Comparison of ENCODE assay signal across 8 cellular contexts in the genomic region with DNA sequence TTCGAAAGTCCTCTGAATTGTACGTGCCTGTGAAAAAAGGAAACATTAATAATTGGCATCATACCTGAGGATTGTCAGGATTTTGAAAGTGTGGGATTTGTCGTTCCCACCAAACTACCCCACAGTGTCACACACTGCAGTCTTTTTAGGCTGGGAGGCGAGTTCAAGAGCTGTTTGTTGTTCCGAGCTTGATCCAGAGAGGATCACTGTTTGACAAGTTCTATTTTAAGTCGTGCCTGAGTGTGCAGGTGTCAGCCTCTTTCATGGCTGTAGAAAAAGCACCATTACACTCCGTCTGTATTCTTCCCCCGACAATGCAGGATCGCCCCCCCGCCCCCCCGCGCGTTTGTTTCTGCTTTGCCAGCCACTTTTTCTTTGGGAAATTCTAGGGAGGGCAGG. TPM values are rescaled to one million over a fixed set of nuclear protein-coding genes. Genes with fewer than 3 reads are reported as not detected.
A peak's percentile ranks its signal among the peaks of the same experiment; 100 is the strongest.
DNase-seq lines count a peak whose midpoint lies in the region; ATAC-seq and TF ChIP-seq lines count a peak whose summit lies in the region.

No MANE protein-coding gene starts in this region.

- no peak overlapping the region for H2AFZ ChIP-seq in H9 (ENCODE audit: low read length)

- no peaks in the 10 kb centered on the region; the same call in 1 of the 2 replicates for H3K79me2 ChIP-seq in H9 (ENCODE audit: insufficient read depth, low read length)

- POLR2A ChIA-PET in activated CD4-positive, alpha-beta memory T cell treated with anti-CD3 and anti-CD28 coated beads, Interleukin-2, amount 10 ng/mL, durations not matched to agents 7 days and 5 days (lab: Charles Lee), result no interaction called here

- no peaks in the 10 kb centered on the region for H3K36me3 ChIP-seq in skeletal muscle tissue (ENCODE audit: control insufficient read depth in 3 of 3, insufficient read depth in 3 of 3, low read length in 3 of 3)

- no CpG with 5 or more reads among the region's 13 CpGs for WGBS in H9 (ENCODE audit: extremely low coverage, insufficient read length, low lambda C conversion rate)

- peaks cover 4% of the 10 kb centered on the region for H3K27me3 Mint-ChIP-seq in H9 (ENCODE audit: low read depth)
- H3K27me3 Mint-ChIP-seq in activated CD4-positive, alpha-beta memory T cell treated with anti-CD3 and anti-CD28 coated beads, Interleukin-2, amount 10 ng/mL, durations not matched to agents 7 days and 5 days, result peaks cover 39% of the 10 kb centered on the region

- H3K4me2 ChIP-seq in H9 (ENCODE audit: insufficient read depth, insufficient read length, low read length), result peak overlapping the region; percentile 74

- H3K27me3 ChIP-seq in H9 (ENCODE audit: insufficient read depth, low read length) (no peaks in the 10 kb centered on the region), skeletal muscle tissue (ENCODE audit: control insufficient read depth in 3 of 3, insufficient read depth in 3 of 3, low read length in 3 of 3) (peaks cover 0 to 3% (median 0%) of the 10 kb centered on the region in 3 donors)

- H2BK20ac ChIP-seq in H9 (ENCODE audit: low read depth, low read length, poor library complexity, severe bottlenecking), result no peak overlapping the region

- H3K9me3 ChIP-seq in H9 (ENCODE audit: control insufficient read depth, low read depth, low read length) (no peaks in the 10 kb centered on the region), skeletal muscle tissue (ENCODE audit: control insufficient read depth in 3 of 3, low read length in 3 of 3) (no peaks in the 10 kb centered on the region)

- peaks cover 15% of the 10 kb centered on the region for H3K23me2 ChIP-seq in H9 (ENCODE audit: insufficient read length, low read depth, low read length, poor library complexity, severe bottlenecking)

- intact Hi-C loops in left ventricle myocardium superior (cut with micrococcal nuclease), result no loop called here

- H4K20me1 ChIP-seq in H9 (ENCODE audit: control insufficient read depth, insufficient read depth, insufficient read length), result no peaks in the 10 kb centered on the region

- no peaks in the 10 kb centered on the region for H3K79me1 ChIP-seq in H9 (ENCODE audit: insufficient read depth, low read depth, low read length, poor library complexity, severe bottlenecking)

- H3T11ph ChIP-seq in H9 (ENCODE audit: low read length), result no peak overlapping the region

- peak overlapping the region in 1 of 3 experiments; percentile 90; a peak in 3 of 7 replicates for H3K27ac Mint-ChIP-seq in H9
- no peak overlapping the region for H3K27ac Mint-ChIP-seq in activated CD4-positive, alpha-beta memory T cell treated with anti-CD3 and anti-CD28 coated beads, Interleukin-2, amount 10 ng/mL, durations not matched to agents 7 days and 5 days

- no peak overlapping the region for H3K4ac ChIP-seq in H9 (ENCODE audit: low read depth, low read length)

- H3K4me1 Mint-ChIP-seq in H9, result peaks cover 43 to 50% of the 10 kb centered on the region in 2 experiments
- H3K4me1 Mint-ChIP-seq in activated CD4-positive, alpha-beta memory T cell treated with anti-CD3 and anti-CD28 coated beads, Interleukin-2, amount 10 ng/mL, durations not matched to agents 7 days and 5 days, result peaks cover 13% of the 10 kb centered on the region

- CTCF ChIA-PET in activated CD4-positive, alpha-beta memory T cell treated with anti-CD3 and anti-CD28 coated beads, Interleukin-2, amount 10 ng/mL, durations not matched to agents 7 days and 5 days (lab: Charles Lee), result no interaction called here

- H3K14ac ChIP-seq in H9 (ENCODE audit: insufficient read depth, low read length), result no peak overlapping the region

- peak overlapping the region; percentile 81 to 83 (median 81) for H3K4me3 ChIP-seq in skeletal muscle tissue (ENCODE audit: low read length in 3 of 3)

- no peak overlapping the region for H2BK120ac ChIP-seq in H9 (ENCODE audit: low read depth, low read length, poor library complexity, severe bottlenecking)

- H2BK15ac ChIP-seq in H9 (ENCODE audit: low read depth, low read length), result no peak overlapping the region

- no peak overlapping the region for H3K23ac ChIP-seq in H9 (ENCODE audit: insufficient read length, low read depth, low read length)

- H3K18ac ChIP-seq in H9 (ENCODE audit: insufficient read length, low read depth, low read length), result no peak overlapping the region

- peaks cover 0 to 2% of the 10 kb centered on the region in 2 experiments; a peak in 1 of 5 replicates for H3K9me3 Mint-ChIP-seq in H9
- H3K9me3 Mint-ChIP-seq in activated CD4-positive, alpha-beta memory T cell treated with anti-CD3 and anti-CD28 coated beads, Interleukin-2, amount 10 ng/mL, durations not matched to agents 7 days and 5 days, result no peaks in the 10 kb centered on the region

- H2BK12ac ChIP-seq in H9 (ENCODE audit: insufficient read length, low read depth, low read length), result no peak overlapping the region

- peak overlapping the region; percentile 92 to 93 for H3K4me3 Mint-ChIP-seq in H9
- peak overlapping the region; percentile 74 for H3K4me3 Mint-ChIP-seq in activated CD4-positive, alpha-beta memory T cell treated with anti-CD3 and anti-CD28 coated beads, Interleukin-2, amount 10 ng/mL, durations not matched to agents 7 days and 5 days

- ATAC-seq in left ventricle myocardium superior, result peak; percentile 45
- ATAC-seq in HG02610 (IDR thresholded peaks at IDR 0.05; ENCODE audit: unreplicated experiment), result no peak
- no peak for ATAC-seq in HG02798 (IDR thresholded peaks at IDR 0.05; ENCODE audit: poor library complexity, unreplicated experiment)
- no peak for ATAC-seq in GM21526 (IDR thresholded peaks at IDR 0.05; ENCODE audit: low FRiP score, unreplicated experiment)
- ATAC-seq in GM19397 (IDR thresholded peaks at IDR 0.05; ENCODE audit: unreplicated experiment), result no peak

- no peak overlapping the region for H4K5ac ChIP-seq in H9 (ENCODE audit: insufficient read length, low read depth, low read length)

- H2AK5ac ChIP-seq in H9 (ENCODE audit: insufficient read length, low read length), result no peak overlapping the region

- no peak overlapping the region for H2BK5ac ChIP-seq in H9 (ENCODE audit: insufficient read length, low read length)

- no peak for TF ChIP-seq CTCF in H9 (conservative IDR thresholded peaks at IDR 0.05)

- peaks cover 0 to 2% (median 0%) of the 10 kb centered on the region in 3 experiments; a peak in 1 of 7 replicates for H3K36me3 Mint-ChIP-seq in H9 (ENCODE audit: insufficient read depth in 1 of 3, low read depth in 3 of 3)
- no peaks in the 10 kb centered on the region for H3K36me3 Mint-ChIP-seq in activated CD4-positive, alpha-beta memory T cell treated with anti-CD3 and anti-CD28 coated beads, Interleukin-2, amount 10 ng/mL, durations not matched to agents 7 days and 5 days (ENCODE audit: low read depth)

- H4K91ac ChIP-seq in H9 (ENCODE audit: insufficient read length, low read depth, low read length), result no peak overlapping the region

- H3K27ac ChIP-seq in H9 (ENCODE audit: insufficient read length, low read depth, low read length) (no peak overlapping the region), skeletal muscle tissue (ENCODE audit: low read depth, low read length) (no peak overlapping the region)

- H3K4me1 ChIP-seq in H9 (ENCODE audit: insufficient read depth, low read length) (peaks cover 1% of the 10 kb centered on the region; the same call in 1 of the 2 replicates), skeletal muscle tissue (ENCODE audit: control insufficient read depth in 3 of 3, insufficient read depth in 3 of 3, low read length in 3 of 3) (peaks cover 7 to 13% (median 9%) of the 10 kb centered on the region in 3 donors)

- H3K56ac ChIP-seq in H9 (ENCODE audit: insufficient read length, low read depth, low read length), result no peak overlapping the region

- DNase-seq in H9, result no peak
- no peak for DNase-seq in activated CD4-positive, alpha-beta memory T cell treated with anti-CD3 and anti-CD28 coated beads, Interleukin-2, amount 10 ng/mL, durations not matched to agents 7 days and 5 days
- no peak for DNase-seq in left ventricle myocardium superior

- H3K9ac ChIP-seq in H9 (ENCODE audit: extremely low read depth, insufficient read length, low read length) (no peak overlapping the region), skeletal muscle tissue (ENCODE audit: low read depth in 1 of 3, low read length in 3 of 3) (peak overlapping the region; percentile 45 to 55 (median 54))

- no peak overlapping the region for H4K8ac ChIP-seq in H9 (replicated peaks; ENCODE audit: insufficient read length, low read depth, low read length)

RNA-seq across cellular contexts. Expression of gene NBEA, which starts 0.6 kb away (rescaled TPM):
- 16.3 and 17.3 TPM in 2 replicates for total RNA-seq in H9 (2021)
- under 1 TPM; 0.18 to 0.20 TPM for total RNA-seq in activated CD4-positive, alpha-beta memory T cell treated with anti-CD3 and anti-CD28 coated beads, Interleukin-2, amount 10 ng/mL, durations not matched to agents 7 days and 5 days
- total RNA-seq in left ventricle myocardium superior, result 20.7 TPM
- total RNA-seq in skeletal muscle tissue, result 23.5 TPM

Comparison
In these comparisons a context has a peak if more than half of its experiments do, and no peak if none do; other contexts are left out.
1. RNA of gene NBEA, which starts 0.6 kb away (total RNA-seq): 23.5 TPM in skeletal muscle tissue (single experiment), 20.7 TPM in left ventricle myocardium superior (single experiment) and 16.3 to 17.3 TPM in H9; 0.18 to 0.20 TPM in activated CD4-positive, alpha-beta memory T cell treated with anti-CD3 and anti-CD28 coated beads, Interleukin-2, amount 10 ng/mL, durations not matched to agents 7 days and 5 days; every median in the first group is over 10 times any median in the second.